In the genomic region with DNA sequence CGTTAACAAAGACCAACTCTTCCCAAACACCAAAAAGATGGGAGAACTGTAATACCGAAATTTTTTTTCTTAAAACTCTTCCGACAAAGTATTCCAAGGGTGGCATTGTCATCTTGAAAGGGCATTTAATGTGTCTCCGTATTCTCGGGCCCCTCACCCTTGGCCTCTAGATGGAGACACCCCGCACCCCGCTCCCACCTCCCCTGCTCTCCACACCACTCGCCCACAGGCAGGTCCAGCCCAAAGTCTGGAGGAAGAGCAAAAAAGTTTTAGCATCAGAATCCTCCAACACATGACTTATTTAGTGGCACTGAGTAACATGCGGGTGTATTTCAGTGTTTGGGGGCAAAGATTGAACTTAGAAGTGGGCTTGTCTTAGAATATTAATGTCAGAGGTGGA, we compare ENCODE assay signal across 23 cellular contexts. TPM values are rescaled to one million over a fixed set of nuclear protein-coding genes. Genes with fewer than 3 reads are reported as not detected.
DNase-seq lines count a peak whose midpoint lies in the region; ATAC-seq, FAIRE-seq and TF ChIP-seq lines count a peak whose summit lies in the region.
"Had no signal": no experiment of that assay in that cellular context is flagged by ENCODE, and none has a peak within 500 bp of the region (broad histone marks: within the 10 kb centered on the region; RNA-seq: fewer than 3 reads in every experiment).

No MANE protein-coding gene starts in this region.

- H3K23me2 ChIP-seq in H9 (ENCODE audit: insufficient read length, low read depth, low read length, poor library complexity, severe bottlenecking) = no peaks in the 10 kb centered on the region
- no peaks in the 10 kb centered on the region; the same call in 1 of the 2 replicates for H3K23me2 ChIP-seq in H1 (ENCODE audit: low read depth, low read length)

- H3K9me3 ChIP-seq in right atrium auricular region (no peaks in the 10 kb centered on the region), heart left ventricle (no peaks in the 10 kb centered on the region), H9 (ENCODE audit: control insufficient read depth, low read depth, low read length) (no peaks in the 10 kb centered on the region), H1 (ENCODE audit: insufficient read depth in 2 of 2, low read depth in 1 of 2, low read length in 1 of 2) (no peaks in the 10 kb centered on the region), prostate gland (no peaks in the 10 kb centered on the region)
- H3K9me3 ChIP-seq: HAP-1 had no signal

- H3K4ac ChIP-seq in H9 (ENCODE audit: low read depth, low read length) (no peak overlapping the region), H1 (replicated peaks; ENCODE audit: insufficient read length, low read depth, low read length) (no peak overlapping the region)

- no peak overlapping the region for H3K27ac ChIP-seq in right atrium auricular region
- no peak overlapping the region for H3K27ac ChIP-seq in heart left ventricle
- no peak overlapping the region for H3K27ac ChIP-seq in H9 (ENCODE audit: insufficient read length, low read depth, low read length)
- no peak overlapping the region for H3K27ac ChIP-seq in H1 (ENCODE audit: low read depth, low read length)
- no peak overlapping the region for H3K27ac ChIP-seq in prostate gland

- no peak for FAIRE-seq in H1 (lab: Jason Lieb, UNC)
- FAIRE-seq: GM12891, GM18507 had no signal

- H4K20me1 ChIP-seq in H9 (ENCODE audit: control insufficient read depth, insufficient read depth, insufficient read length) (no peaks in the 10 kb centered on the region), H1 (replicated peaks in 1 of 2; ENCODE audit: control insufficient read depth in 1 of 2, insufficient read depth in 2 of 2, low read length in 2 of 2) (no peaks in the 10 kb centered on the region)

- TF ChIP-seq EP300 in H1 (IDR thresholded peaks at IDR 0.05; ENCODE audit: borderline replicate concordance in 1 of 2, low read depth in 2 of 2, low read length in 2 of 2) = no peak

- H4K8ac ChIP-seq in H9 (replicated peaks; ENCODE audit: insufficient read length, low read depth, low read length) (no peak overlapping the region), H1 (ENCODE audit: extremely low read depth, insufficient read depth, low read length) (no peak overlapping the region)

- H3K27me3 ChIP-seq in right atrium auricular region = no peaks in the 10 kb centered on the region
- H3K27me3 ChIP-seq in heart left ventricle = no peaks in the 10 kb centered on the region
- H3K27me3 ChIP-seq in H9 (ENCODE audit: insufficient read depth, low read length) = no peaks in the 10 kb centered on the region
- H3K27me3 ChIP-seq in H1 (replicated peaks in 1 of 4; ENCODE audit: control insufficient read depth in 3 of 4, extremely low read depth in 1 of 4, insufficient read depth in 3 of 4, low read length in 3 of 4) = no peaks in the 10 kb centered on the region; a peak in 1 of 7 replicates
- no peaks in the 10 kb centered on the region for H3K27me3 ChIP-seq in prostate gland (replicated peaks; ENCODE audit: insufficient read depth)

- H2AFZ ChIP-seq in H9 (ENCODE audit: low read length) = no peak overlapping the region
- no peak overlapping the region for H2AFZ ChIP-seq in H1 (ENCODE audit: low read length)

- no peak overlapping the region for H3K56ac ChIP-seq in H9 (ENCODE audit: insufficient read length, low read depth, low read length)
- H3K56ac ChIP-seq in H1 (replicated peaks; ENCODE audit: insufficient read length, low read depth, low read length) = no peak overlapping the region

- no peak overlapping the region for H3K18ac ChIP-seq in H9 (ENCODE audit: insufficient read length, low read depth, low read length)
- H3K18ac ChIP-seq in H1 (ENCODE audit: extremely low read depth, low read length) = no peak overlapping the region

- H3K4me2 ChIP-seq in H9 (ENCODE audit: insufficient read depth, insufficient read length, low read length) (no peak overlapping the region), H1 (ENCODE audit: insufficient read depth in 1 of 2, low read depth in 2 of 2, low read length in 2 of 2) (no peak overlapping the region)

- DNase-seq in right atrium auricular region (ENCODE audit: low spot score) (peak; percentile 26), heart left ventricle (no peak), H9 (peak; percentile 29), H1 (ENCODE audit: low read depth in 1 of 2, low spot score in 2 of 2) (peak in 1 of 2 experiments; percentile 40), dedifferentiated amniotic fluid mesenchymal stem cell (ENCODE audit: extremely low spot score) (no peak), prostate gland (ENCODE audit: low spot score) (no peak)
- DNase-seq: C1 segment of cervical spinal cord; Calu3; CD4-positive, alpha-beta memory T cell; COR-L47; DMS53; DMS79 treated with DMSO at 0.1 percent for 48 hours; GF-D8; GOT3; HFFc6 had no signal

- peaks cover 2% of the 10 kb centered on the region for H3K27me3 Mint-ChIP-seq in H9 (ENCODE audit: low read depth)

- no peak overlapping the region for H2BK120ac ChIP-seq in H9 (ENCODE audit: low read depth, low read length, poor library complexity, severe bottlenecking)
- no peak overlapping the region for H2BK120ac ChIP-seq in H1 (replicated peaks; ENCODE audit: low read depth, low read length)

- no peak overlapping the region for H3K4me3 ChIP-seq in right atrium auricular region
- no peak overlapping the region for H3K4me3 ChIP-seq in heart left ventricle
- no peak overlapping the region for H3K4me3 ChIP-seq in H1 (ENCODE audit: extremely low read depth in 1 of 4, insufficient read depth in 2 of 4, low read depth in 3 of 4, low read length in 4 of 4)
- no peak overlapping the region for H3K4me3 ChIP-seq in prostate gland
- H3K4me3 ChIP-seq: HAP-1 had no signal

- H2BK15ac ChIP-seq in H9 (ENCODE audit: low read depth, low read length) (no peak overlapping the region), H1 (ENCODE audit: low read length) (no peak overlapping the region)

- no peak overlapping the region for H3K27ac Mint-ChIP-seq in H9
- H3K27ac Mint-ChIP-seq: CD4-positive, alpha-beta memory T cell; HFFc6 had no signal

- no peak overlapping the region for H3K4me3 Mint-ChIP-seq in H9
- H3K4me3 Mint-ChIP-seq: CD4-positive, alpha-beta memory T cell; HFFc6 had no signal

- CTCF ChIA-PET in H1 (lab: Charles Lee; ENCODE audit: partially characterized antibody) = interaction anchor here (0.6 to 2.7 kb wide), 12 partner anchors 10 to 1376 kb away, joined by 3 to 16 read pairs (median 4); no protein-coding TSS in a partner anchor

- H3K36me3 Mint-ChIP-seq in H9 (ENCODE audit: insufficient read depth in 1 of 3, low read depth in 3 of 3) = no peaks in the 10 kb centered on the region
- H3K36me3 Mint-ChIP-seq: CD4-positive, alpha-beta memory T cell had no signal

- H3K79me2 ChIP-seq in H9 (ENCODE audit: insufficient read depth, low read length) = no peaks in the 10 kb centered on the region
- no peaks in the 10 kb centered on the region for H3K79me2 ChIP-seq in H1 (ENCODE audit: control insufficient read depth in 1 of 2, insufficient read depth in 2 of 2, low read length in 2 of 2)

- POLR2A ChIA-PET in H1 (lab: Charles Lee; ENCODE audit: partially characterized antibody) = no interaction called here

- peaks cover 2 to 18% of the 10 kb centered on the region in 2 experiments for H3K4me1 Mint-ChIP-seq in H9
- H3K4me1 Mint-ChIP-seq: CD4-positive, alpha-beta memory T cell had no signal

- H3K4me1 ChIP-seq in right atrium auricular region (no peaks in the 10 kb centered on the region), heart left ventricle (no peaks in the 10 kb centered on the region), H9 (ENCODE audit: insufficient read depth, low read length) (no peaks in the 10 kb centered on the region), H1 (replicated peaks in 1 of 4; ENCODE audit: control insufficient read depth in 3 of 4, insufficient read depth in 4 of 4, low read length in 3 of 4) (peaks cover 0 to 2% (median 0%) of the 10 kb centered on the region in 4 experiments; a peak in 1 of 7 replicates), prostate gland (replicated peaks) (no peaks in the 10 kb centered on the region)
- H3K4me1 ChIP-seq: HAP-1 had no signal

- H2BK5ac ChIP-seq in H9 (ENCODE audit: insufficient read length, low read length) (no peak overlapping the region), H1 (ENCODE audit: low read depth, low read length) (no peak overlapping the region)

- H2BK12ac ChIP-seq in H9 (ENCODE audit: insufficient read length, low read depth, low read length) (no peak overlapping the region), H1 (ENCODE audit: low read depth, low read length) (no peak overlapping the region)

- 80 to 87% (median 84%) methylated on average over 9 of the region's 9 CpGs for WGBS in heart left ventricle, 4 donors
- WGBS in H9 (ENCODE audit: extremely low coverage, insufficient read length, low lambda C conversion rate) = no CpG with 5 or more reads among the region's 9 CpGs
- 90% methylated on average over 9 of the region's 9 CpGs; no CpG with 5 or more reads in 1 of the 2 experiments for WGBS in H1 (ENCODE audit: extremely low coverage in 1 of 2, insufficient coverage in 1 of 2, insufficient read length in 1 of 2, insufficient replicate concordance in 2 of 2, low coverage in 1 of 2, low lambda C conversion rate in 2 of 2, missing lambda C conversion rate in 1 of 2), 2 experiments
- 88% methylated on average over 9 of the region's 9 CpGs for WGBS in prostate gland

- TF ChIP-seq CTCF in right atrium auricular region (IDR thresholded peaks at IDR 0.05) = no peak
- no peak for TF ChIP-seq CTCF in heart left ventricle (IDR thresholded peaks at IDR 0.05)
- peak; percentile 30; the same call in 1 of the 3 replicates for TF ChIP-seq CTCF in H9 (conservative IDR thresholded peaks at IDR 0.05)
- peak in 2 of 3 experiments; percentile 11 to 23; a peak in 1 of 4 replicates for TF ChIP-seq CTCF in H1 (IDR thresholded peaks at IDR 0.05; ENCODE audit: control extremely low read depth in 1 of 3, insufficient read depth in 1 of 3, low read depth in 1 of 3, low read length in 3 of 3)
- TF ChIP-seq CTCF in prostate gland (IDR thresholded peaks at IDR 0.05) = no peak

- no peak overlapping the region for H3T11ph ChIP-seq in H9 (ENCODE audit: low read length)

- no peaks in the 10 kb centered on the region for H3K79me1 ChIP-seq in H9 (ENCODE audit: insufficient read depth, low read depth, low read length, poor library complexity, severe bottlenecking)
- no peaks in the 10 kb centered on the region for H3K79me1 ChIP-seq in H1 (ENCODE audit: low read depth, low read length)

- no peaks in the 10 kb centered on the region for H3K9me3 Mint-ChIP-seq in H9

- H3K36me3 ChIP-seq in right atrium auricular region (no peaks in the 10 kb centered on the region), heart left ventricle (no peaks in the 10 kb centered on the region), H1 (ENCODE audit: control insufficient read depth in 2 of 4, insufficient read depth in 4 of 4, low read length in 3 of 4) (no peaks in the 10 kb centered on the region), prostate gland (no peaks in the 10 kb centered on the region)
- H3K36me3 ChIP-seq: HAP-1 had no signal

- TF ChIP-seq POLR2A in heart left ventricle (IDR thresholded peaks at IDR 0.05) = no peak
- TF ChIP-seq POLR2A in H1 (IDR thresholded peaks at IDR 0.05; ENCODE audit: control extremely low read depth in 1 of 2, low read depth in 2 of 2, low read length in 2 of 2) = no peak
- no peak for TF ChIP-seq POLR2A in prostate gland (IDR thresholded peaks at IDR 0.05)

- H4K5ac ChIP-seq in H9 (ENCODE audit: insufficient read length, low read depth, low read length) (no peak overlapping the region), H1 (ENCODE audit: insufficient read length, low read depth, low read length) (no peak overlapping the region)

- H3K14ac ChIP-seq in H9 (ENCODE audit: insufficient read depth, low read length) (no peak overlapping the region), H1 (ENCODE audit: insufficient read length) (no peak overlapping the region)

- no peak overlapping the region for H3K23ac ChIP-seq in H9 (ENCODE audit: insufficient read length, low read depth, low read length)
- no peak overlapping the region for H3K23ac ChIP-seq in H1 (ENCODE audit: insufficient read length)

- ATAC-seq in heart left ventricle = no peak

- H2AK5ac ChIP-seq in H9 (ENCODE audit: insufficient read length, low read length) (no peak overlapping the region), H1 (ENCODE audit: low read depth, low read length) (no peak overlapping the region)

- no peak; a peak in 1 of 4 replicates for TF ChIP-seq RAD21 in H1 (IDR thresholded peaks at IDR 0.05 in 1 of 2, conservative IDR thresholded peaks at IDR 0.05 in 1 of 2; ENCODE audit: low read depth in 2 of 2, low read length in 2 of 2)

- H2BK20ac ChIP-seq in H9 (ENCODE audit: low read depth, low read length, poor library complexity, severe bottlenecking) (no peak overlapping the region), H1 (ENCODE audit: low read length) (no peak overlapping the region)

- no peak overlapping the region for H4K91ac ChIP-seq in H9 (ENCODE audit: insufficient read length, low read depth, low read length)
- no peak overlapping the region for H4K91ac ChIP-seq in H1 (replicated peaks; ENCODE audit: insufficient read length, low read length)

- H3K9ac ChIP-seq in H9 (ENCODE audit: extremely low read depth, insufficient read length, low read length) (no peak overlapping the region), H1 (replicated peaks in 1 of 4; ENCODE audit: extremely low read depth in 1 of 4, low read depth in 3 of 4, low read length in 3 of 4) (no peak overlapping the region; a peak in 1 of 7 replicates)

- intact Hi-C loops in heart left ventricle (cut with DNase I) (loop anchor here in 5 of 10 donors (5.0 to 10.0 kb wide), 5 partner anchors 207 to 690 kb away; no protein-coding TSS in a partner anchor), prostate gland (cut with DNase I) (no loop called here)

RNA-seq across cellular contexts. Expression of gene SPATA19, which starts 20.7 kb away (rescaled TPM):
- total RNA-seq in right atrium auricular region = not detected
- not detected for total RNA-seq in heart left ventricle
- polyA plus RNA-seq in heart left ventricle = not detected
- total RNA-seq in H9 (2021) = not detected in 2 replicates
- not detected in 2 replicates for total RNA-seq in H1 (2021; fragmentation: NEBNext Ultra II Directional; extraction: Animal tissue kit (Norgen Biotek cat#: 25700))
- polyA plus RNA-seq in H1 (2011; rRNA removed) = not detected in 2 replicates
- not detected for polyA plus RNA-seq in H1 (2011; cell fraction: cytosol; rRNA removed)
- polyA plus RNA-seq in H1 (2011; cell fraction: nucleus; rRNA removed) = not detected
- polyA plus RNA-seq in H1 (2012, experiment 1 of 2) = not detected in 4 replicates
- polyA plus RNA-seq in H1 (2012, experiment 2 of 2) = not detected
- polyA plus RNA-seq in H1 (2013, experiment 1 of 2) = not detected
- not detected for polyA plus RNA-seq in H1 (2013, experiment 2 of 2)
- polyA minus RNA-seq in H1 (2011; rRNA and poly(A)+ RNA removed) = not detected in 2 replicates
- polyA minus RNA-seq in H1 (2011; cell fraction: cytosol; rRNA and poly(A)+ RNA removed) = not detected
- not detected for polyA minus RNA-seq in H1 (2011; cell fraction: nucleus; rRNA and poly(A)+ RNA removed)
- 1 to 10 TPM in 1 of 2 donors, not detected in 1; 6.6 TPM for total RNA-seq in prostate gland
- total RNA-seq: A172; A673; Calu3; CD4-positive, alpha-beta memory T cell; Daoy; G401; HFFc6 had no signal
- polyA plus RNA-seq: BJ; CD4-positive, alpha-beta memory T cell had no signal

Comparison
In these comparisons a context has a peak if more than half of its experiments do, and no peak if none do; other contexts are left out.
1. DNase-seq: peak in right atrium auricular region (single experiment) and H9 (single experiment); none in heart left ventricle (0 of 5), dedifferentiated amniotic fluid mesenchymal stem cell (single experiment) and prostate gland (single experiment).
2. CTCF ChIP-seq: peak in H9 (single experiment) and H1 (2 of 3); none in right atrium auricular region (0 of 2), heart left ventricle (0 of 12) and prostate gland (0 of 4).